8 cellular contexts compared by ENCODE assay signal in the genomic region with DNA sequence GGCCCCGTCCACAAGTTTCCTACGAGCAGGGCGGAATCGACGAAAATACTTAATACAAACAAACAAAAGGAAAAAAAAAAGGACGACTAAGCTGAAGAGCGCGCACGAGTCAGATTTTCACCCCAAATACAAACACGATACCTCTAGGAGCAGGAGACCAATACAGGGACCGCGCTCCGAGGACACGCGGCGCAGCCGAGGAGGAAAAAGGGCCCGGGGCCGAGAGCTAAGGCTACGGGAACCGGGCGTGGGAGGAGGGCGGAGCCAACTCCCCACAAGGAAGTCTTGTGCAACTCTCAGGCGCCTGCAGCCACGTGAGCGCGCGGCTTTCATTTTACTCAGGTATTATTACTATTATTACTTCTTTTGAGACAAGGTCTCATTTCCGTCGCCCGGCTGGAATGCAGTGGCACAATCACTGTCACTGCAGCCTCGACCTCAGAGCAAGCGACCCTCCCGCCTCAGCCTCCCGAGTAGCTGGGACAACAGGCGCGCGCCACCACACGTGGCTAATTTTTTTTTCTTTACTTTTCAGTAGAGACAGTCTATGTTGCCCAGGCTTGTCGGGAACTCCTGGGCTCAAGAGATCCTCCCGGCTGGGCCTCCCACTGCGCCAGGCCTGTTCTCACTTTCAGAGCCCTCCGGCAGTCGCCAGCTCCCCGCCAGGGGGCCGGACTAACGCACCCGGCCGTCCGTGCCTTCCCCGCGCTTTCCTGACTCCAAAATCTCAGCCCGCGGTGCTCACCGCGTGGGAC. TPM values are rescaled to one million over a fixed set of nuclear protein-coding genes. Genes with fewer than 3 reads are reported as not detected.
DNase-seq lines count a peak whose midpoint lies in the region; ATAC-seq and TF ChIP-seq lines count a peak whose summit lies in the region.

No MANE protein-coding gene starts in this region.

- peak overlapping the region; percentile 96 for H3K27ac ChIP-seq in AG04450 (ENCODE audit: low read depth, low read length)

- peak; percentile 57 for TF ChIP-seq CTCF in AG04450 (IDR thresholded peaks at IDR 0.05; ENCODE audit: low read depth, low read length)

- H3K9me3 ChIP-seq in AG04450 (ENCODE audit: control insufficient read depth, insufficient read depth, low read length), result no peaks in the 10 kb centered on the region; the same call in 1 of the 2 replicates

- peak overlapping the region; percentile 85 for H3K4me3 ChIP-seq in AG04450 (ENCODE audit: low read depth, low read length)

- ATAC-seq in GM18520 (IDR thresholded peaks at IDR 0.05; ENCODE audit: unreplicated experiment), result peak; percentile 39
- peak; percentile 48 for ATAC-seq in HG03045 (IDR thresholded peaks at IDR 0.05; ENCODE audit: unreplicated experiment)

- POLR2A ChIA-PET in AG04450 (lab: Yijun Ruan, JAX), result interaction anchor here (0.7 to 1.9 kb wide), 7 partner anchors 10 to 1462 kb away, joined by 3 to 21 read pairs (median 4); partner anchors contain the start of gene ZNF487

- DNase-seq in AG04450 (ENCODE audit: low read depth, low spot score), result no peak
- peak; percentile 63 for DNase-seq in NCI-H2171 treated with DMSO at 0.1 percent for 48 hours (lab: John Stamatoyannopoulos, UW)
- DNase-seq in activated CD4-positive, CD25-positive, alpha-beta regulatory T cell treated with anti-CD3 and anti-CD28 coated beads, Interleukin-2, amount 50 U/mL, for 16 hours (ENCODE audit: low read depth, low spot score), result peak; percentile 73
- peak; percentile 76 for DNase-seq in cerebellum (ENCODE audit: low spot score)
- DNase-seq in kidney glomerular epithelial cell (lab: John Stamatoyannopoulos, UW), result peak; percentile 87
- peak; percentile 86 to 89 for DNase-seq in stimulated activated CD4-positive, alpha-beta T cell treated with anti-CD3 and anti-CD28 coated beads, Interleukin-15, amount 100 ng/mL, for 48 hours (ENCODE audit: low read depth in 2 of 2)

- no peaks in the 10 kb centered on the region for H3K27me3 ChIP-seq in AG04450 (ENCODE audit: control insufficient read depth, insufficient read depth, low read length)

- CTCF ChIA-PET in AG04450 (lab: Charles Lee), result interaction anchor here (0.6 to 1.1 kb wide), 5 partner anchors 12 to 198 kb away, joined by 3 to 5 read pairs (median 3); partner anchors contain the start of gene ZNF485

RNA-seq across cellular contexts. Expression of gene HNRNPF, which starts 1.2 kb away (rescaled TPM):
- polyA plus RNA-seq in AG04450 (2011; rRNA removed), result 160 and 178 TPM in 2 replicates
- polyA minus RNA-seq in AG04450 (2011; rRNA and poly(A)+ RNA removed), result 191 and 197 TPM in 2 replicates
- total RNA-seq in cerebellum, result 68.7 TPM

RNA-seq across cellular contexts. Expression of gene ZNF487, which starts 29.2 kb away (rescaled TPM):
- polyA plus RNA-seq in AG04450 (2011; rRNA removed), result 3.2 and 4.4 TPM in 2 replicates
- polyA minus RNA-seq in AG04450 (2011; rRNA and poly(A)+ RNA removed), result 1.4 and 2.8 TPM in 2 replicates
- 26.0 TPM for total RNA-seq in cerebellum

RNA-seq across cellular contexts. Expression of gene FXYD4, which starts 36.3 kb away (rescaled TPM):
- not detected in 2 replicates for polyA plus RNA-seq in AG04450 (2011; rRNA removed)
- polyA minus RNA-seq in AG04450 (2011; rRNA and poly(A)+ RNA removed), result not detected in 2 replicates
- not detected for total RNA-seq in cerebellum
